ENCODE assay signal across 26 cellular contexts in genomic region chr2:120546865-120547390, GRCh38.
DNase-seq lines count a peak whose midpoint lies in the region; ATAC-seq, FAIRE-seq and TF ChIP-seq lines count a peak whose summit lies in the region.
"Had no signal": no experiment of that assay in that cellular context is flagged by ENCODE, and none has a peak within 500 bp of the region (broad histone marks: within the 10 kb centered on the region; RNA-seq: fewer than 3 reads in every experiment).

No MANE protein-coding gene starts in this region.

- no peaks in the 10 kb centered on the region for H3K9me3 Mint-ChIP-seq in HFFc6
- H3K9me3 Mint-ChIP-seq: activated naive CD4-positive, alpha-beta T cell treated with anti-CD3 and anti-CD28 coated beads, Interleukin-2, amount 50 U/mL, for 24 hours; activated T-helper 17 cell treated with anti-CD3 and anti-CD28 coated beads, Interleukin-2, amount 50 U/mL, for 72 hours; CD8-positive, alpha-beta memory T cell; naive thymus-derived CD4-positive, alpha-beta T cell; stimulated activated effector memory CD8-positive, alpha-beta T cell treated with anti-CD3 and anti-CD28 coated beads, Interleukin-12 subunit alpha, Interleukin-12 subunit beta, amount 100 ng/mL, for 72 hours had no signal

- in situ Hi-C loops in HepG2 (cut with HindIII; ENCODE audit: extremely low pct_ligation_motif_present, low pct_unique_long_range_greater_than_20kb) = no loop called here

- H3K4me1 ChIP-seq in ACC112 (ENCODE audit: control insufficient read depth, insufficient read depth, low read length, unreplicated experiment) (peaks cover 24% of the 10 kb centered on the region), HepG2 (ENCODE audit: insufficient read depth, low read length) (peaks cover 100% of the 10 kb centered on the region), smooth muscle cell (ENCODE audit: low read depth) (no peaks in the 10 kb centered on the region)
- H3K4me1 ChIP-seq: BE2C had no signal

- intact Hi-C loops in HepG2 (cut with micrococcal nuclease; ENCODE audit: unreplicated experiment) = no loop called here

- TF ChIP-seq EP300 in HepG2 (IDR thresholded peaks at IDR 0.05; ENCODE audit: low read depth in 2 of 2, low read length in 2 of 2) = no peak
- no peak for TF ChIP-seq EP300 in HepG2 (CRISPR knock-in tag; IDR thresholded peaks at IDR 0.05; ENCODE audit: borderline replicate concordance)

- no peaks in the 10 kb centered on the region for H3K36me3 ChIP-seq in ACC112 (ENCODE audit: insufficient read depth, low read length)
- no peaks in the 10 kb centered on the region for H3K36me3 ChIP-seq in HepG2 (replicated peaks in 1 of 2; ENCODE audit: control insufficient read depth in 1 of 2, insufficient read depth in 2 of 2, low read length in 2 of 2)
- no peaks in the 10 kb centered on the region for H3K36me3 ChIP-seq in smooth muscle cell (ENCODE audit: low read depth)
- H3K36me3 ChIP-seq: BE2C, left lung, neutrophil, sigmoid colon, upper lobe of left lung had no signal

- CTCF ChIA-PET in HepG2 (lab: Yijun Ruan, JAX; ENCODE audit: low intra/inter-chr PET ratio, low total read pairs) = no interaction called here

- H3K9me3 ChIP-seq in HepG2 (ENCODE audit: low read length) (no peaks in the 10 kb centered on the region), smooth muscle cell (replicated peaks; ENCODE audit: low read depth) (no peaks in the 10 kb centered on the region)
- H3K9me3 ChIP-seq: BE2C, left lung, neutrophil, sigmoid colon, upper lobe of left lung had no signal

- H4K20me1 ChIP-seq in HepG2 (ENCODE audit: insufficient read depth, low read length) = no peaks in the 10 kb centered on the region
- no peaks in the 10 kb centered on the region for H4K20me1 ChIP-seq in smooth muscle cell (ENCODE audit: low read depth)

- peak overlapping the region; percentile 70 for H3K4me2 ChIP-seq in HepG2 (ENCODE audit: low read depth, low read length)
- H3K4me2 ChIP-seq in smooth muscle cell = peak overlapping the region; percentile 63

- H3K79me2 ChIP-seq in ACC112 (ENCODE audit: control insufficient read depth, insufficient read depth, low read length, unreplicated experiment) (no peaks in the 10 kb centered on the region), HepG2 (ENCODE audit: insufficient read depth, low read length) (no peaks in the 10 kb centered on the region), smooth muscle cell (ENCODE audit: low read depth) (no peaks in the 10 kb centered on the region)

- H3K27me3 Mint-ChIP-seq in HFFc6 (ENCODE audit: insufficient read depth) = peaks cover 10% of the 10 kb centered on the region
- H3K27me3 Mint-ChIP-seq: activated naive CD4-positive, alpha-beta T cell treated with anti-CD3 and anti-CD28 coated beads, Interleukin-2, amount 50 U/mL, for 24 hours had no signal

- H2AFZ ChIP-seq in ACC112 (ENCODE audit: low read length, unreplicated experiment) (no peak overlapping the region), HepG2 (ENCODE audit: low read length) (no peak overlapping the region), smooth muscle cell (ENCODE audit: low read depth) (no peak overlapping the region)

- 74% methylated on average over 7 of the region's 7 CpGs for WGBS in HepG2 (ENCODE audit: low lambda C conversion rate)
- 91% methylated on average over 7 of the region's 7 CpGs for WGBS in smooth muscle cell (ENCODE audit: low lambda C conversion rate)

- peak overlapping the region; percentile 78 for H3K4me3 Mint-ChIP-seq in HFFc6
- H3K4me3 Mint-ChIP-seq: activated naive CD4-positive, alpha-beta T cell treated with anti-CD3 and anti-CD28 coated beads, Interleukin-2, amount 50 U/mL, for 24 hours; activated T-helper 17 cell treated with anti-CD3 and anti-CD28 coated beads, Interleukin-2, amount 50 U/mL, for 72 hours; CD8-positive, alpha-beta memory T cell; naive thymus-derived CD4-positive, alpha-beta T cell; stimulated activated effector memory CD8-positive, alpha-beta T cell treated with anti-CD3 and anti-CD28 coated beads, Interleukin-12 subunit alpha, Interleukin-12 subunit beta, amount 100 ng/mL, for 72 hours had no signal

- DNase-seq in HFFc6 (no peak), HepG2 (ENCODE audit: low spot score) (no peak), smooth muscle cell (lab: John Stamatoyannopoulos, UW; ENCODE audit: unreplicated experiment) (no peak), NCI-H526 (lab: John Stamatoyannopoulos, UW) (no peak), activated gamma-delta T cell (lab: John Stamatoyannopoulos, UW) (no peak), RKO (ENCODE audit: low spot score) (no peak)
- DNase-seq: activated CD4-positive, alpha-beta T cell treated with anti-CD3 and anti-CD28 coated beads for 4 hours; BE2C; CD8-positive, alpha-beta memory T cell; DMS 273 treated with DMSO at 0.1 percent for 48 hours; left lung; midbrain; naive thymus-derived CD4-positive, alpha-beta T cell; NCI-H187; NCI-H510A treated with DMSO at 0.1 percent for 48 hours; NK-92 treated with Interleukin-12 subunit alpha and Interleukin-12 subunit beta, amount 100 ng/mL, for 24 hours; SIG-M5; SW 1271 had no signal

- H3K36me3 Mint-ChIP-seq in HFFc6 (ENCODE audit: low read depth) = no peaks in the 10 kb centered on the region
- H3K36me3 Mint-ChIP-seq: activated naive CD4-positive, alpha-beta T cell treated with anti-CD3 and anti-CD28 coated beads, Interleukin-2, amount 50 U/mL, for 24 hours; CD8-positive, alpha-beta memory T cell; naive thymus-derived CD4-positive, alpha-beta T cell; stimulated activated effector memory CD8-positive, alpha-beta T cell treated with anti-CD3 and anti-CD28 coated beads, Interleukin-12 subunit alpha, Interleukin-12 subunit beta, amount 100 ng/mL, for 72 hours had no signal

- peaks cover 39% of the 10 kb centered on the region for H3K4me1 Mint-ChIP-seq in HFFc6 (ENCODE audit: low read depth)
- H3K4me1 Mint-ChIP-seq: activated naive CD4-positive, alpha-beta T cell treated with anti-CD3 and anti-CD28 coated beads, Interleukin-2, amount 50 U/mL, for 24 hours; activated T-helper 17 cell treated with anti-CD3 and anti-CD28 coated beads, Interleukin-2, amount 50 U/mL, for 72 hours; CD8-positive, alpha-beta memory T cell; naive thymus-derived CD4-positive, alpha-beta T cell; stimulated activated effector memory CD8-positive, alpha-beta T cell treated with anti-CD3 and anti-CD28 coated beads, Interleukin-12 subunit alpha, Interleukin-12 subunit beta, amount 100 ng/mL, for 72 hours had no signal

- H3K27ac Mint-ChIP-seq in HFFc6 = peak overlapping the region; percentile 93
- H3K27ac Mint-ChIP-seq: activated naive CD4-positive, alpha-beta T cell treated with anti-CD3 and anti-CD28 coated beads, Interleukin-2, amount 50 U/mL, for 24 hours; activated T-helper 17 cell treated with anti-CD3 and anti-CD28 coated beads, Interleukin-2, amount 50 U/mL, for 72 hours; CD8-positive, alpha-beta memory T cell; stimulated activated effector memory CD8-positive, alpha-beta T cell treated with anti-CD3 and anti-CD28 coated beads, Interleukin-12 subunit alpha, Interleukin-12 subunit beta, amount 100 ng/mL, for 72 hours had no signal

- TF ChIP-seq POLR2A in HepG2 (IDR thresholded peaks at IDR 0.05; ENCODE audit: insufficient read depth in 1 of 2, low read depth in 2 of 2, low read length in 2 of 2) = no peak

- POLR2A ChIA-PET in HepG2 (lab: Yijun Ruan, JAX) = interaction anchor here (0.9 to 3.8 kb wide), 12 partner anchors 9 to 122 kb away, joined by 3 to 74 read pairs (median 4); no protein-coding TSS in a partner anchor

- no TSS peak for BruUV-seq in HepG2 (replicated peaks; lab: Mats Ljungman, UMichigan)

- FAIRE-seq in HepG2 (lab: Jason Lieb, UNC) = no peak
- FAIRE-seq: H1 had no signal

- H3F3A ChIP-seq in smooth muscle cell (ENCODE audit: low read depth) = peaks cover 16% of the 10 kb centered on the region

- H3K9ac ChIP-seq in HepG2 (ENCODE audit: insufficient read depth, low read depth, low read length) = peak overlapping the region; percentile 72
- peak overlapping the region; percentile 55 for H3K9ac ChIP-seq in smooth muscle cell (ENCODE audit: low read depth)

- H3K27ac ChIP-seq in ACC112 (ENCODE audit: low read depth, low read length) = peak overlapping the region; percentile 20
- H3K27ac ChIP-seq in HepG2 (ENCODE audit: extremely low read length, insufficient read depth, low read length) = peak overlapping the region; percentile 83
- peak overlapping the region; percentile 84 for H3K27ac ChIP-seq in smooth muscle cell (ENCODE audit: low read depth)
- H3K27ac ChIP-seq: left lung, neutrophil, sigmoid colon had no signal

- no peak for TF ChIP-seq RAD21 in HepG2 (CRISPR knock-in tag; IDR thresholded peaks at IDR 0.05)

- H3K4me3 ChIP-seq in ACC112 (ENCODE audit: low read depth, low read length) (no peak overlapping the region), HepG2 (replicated peaks in 1 of 3; ENCODE audit: insufficient read depth in 1 of 3, low read depth in 2 of 3, low read length in 3 of 3) (peak overlapping the region; percentile 5 to 53 (median 9); a peak in 3 of 6 replicates), smooth muscle cell (no peak overlapping the region)
- H3K4me3 ChIP-seq: left lung, sigmoid colon, upper lobe of left lung had no signal

- no peak for TF ChIP-seq CTCF in HFFc6 (IDR thresholded peaks at IDR 0.05)
- no peak for TF ChIP-seq CTCF in HepG2 (CRISPR knock-in tag; IDR thresholded peaks at IDR 0.05)
- TF ChIP-seq CTCF in smooth muscle cell (IDR thresholded peaks at IDR 0.05; ENCODE audit: borderline replicate concordance, insufficient read depth, poor library complexity, severe bottlenecking) = no peak

- ATAC-seq in HepG2 = no peak
- ATAC-seq: activated T-helper 17 cell treated with anti-CD3 and anti-CD28 coated beads, Interleukin-2, amount 50 U/mL, for 72 hours; naive thymus-derived CD4-positive, alpha-beta T cell had no signal

- no peaks in the 10 kb centered on the region for H3K27me3 ChIP-seq in ACC112 (ENCODE audit: insufficient read depth, low read length)
- no peaks in the 10 kb centered on the region for H3K27me3 ChIP-seq in HepG2 (ENCODE audit: control insufficient read depth in 1 of 2, insufficient read depth in 2 of 2, low read length in 2 of 2)
- H3K27me3 ChIP-seq in smooth muscle cell (ENCODE audit: low read depth) = no peaks in the 10 kb centered on the region
- H3K27me3 ChIP-seq: BE2C, left lung, sigmoid colon, upper lobe of left lung had no signal

TF ChIP-seq in HepG2, 621 proteins besides CTCF, POLR2A, EP300 and RAD21 (continues in another document):
- no peak for TF ChIP-seq AKAP8 (CRISPR knock-in tag; IDR thresholded peaks at IDR 0.05)
- TF ChIP-seq CERS6 (CRISPR knock-in tag; IDR thresholded peaks at IDR 0.05) = 0 out of 2 replicates have a peak, but pooled peaks have one; percentile 78
- TF ChIP-seq ZNF629 (CRISPR knock-in tag; conservative IDR thresholded peaks at IDR 0.05) = peak; percentile 83

Comparison
In these comparisons a context has a peak if more than half of its experiments do, and no peak if none do; other contexts are left out.
1. H3K27ac ChIP-seq: peak in every context shown above with its lines; median percentile 84 in smooth muscle cell; 83 in HepG2; 20 in ACC112.
2. H3K4me3 ChIP-seq: peak in HepG2 (3 of 3); none in ACC112 (single experiment) and smooth muscle cell (single experiment).